Comparison of ENCODE assay signal across 27 cellular contexts in the genomic region with DNA sequence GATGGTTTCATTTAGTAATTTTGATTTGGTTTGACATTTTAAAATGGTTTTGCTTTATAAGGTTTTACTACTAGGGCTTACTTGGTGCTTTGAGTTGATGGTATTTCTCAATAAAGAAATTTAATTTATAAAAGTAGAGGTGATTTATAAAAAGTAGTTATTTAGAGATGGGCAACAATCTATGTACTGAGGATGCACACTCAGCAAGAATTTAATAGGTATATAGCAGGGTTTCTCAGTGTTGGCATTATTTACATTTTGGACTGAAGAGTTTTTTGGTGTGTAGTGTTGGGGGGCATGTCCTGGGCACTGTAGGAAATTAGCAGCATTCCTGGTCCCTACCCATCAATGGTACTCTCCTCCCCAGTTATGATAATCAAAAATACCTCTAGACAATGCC.
"Had no signal": no experiment of that assay in that cellular context is flagged by ENCODE, and none has a peak within 500 bp of the region (broad histone marks: within the 10 kb centered on the region; RNA-seq: fewer than 3 reads in every experiment).

No MANE protein-coding gene starts in this region.

- H3K9me3 Mint-ChIP-seq: effector memory CD8-positive, alpha-beta T cell; immature natural killer cell; natural killer cell; stimulated activated naive B cell treated with anti-CD40 and anti-IgM and Interleukin-4, amounts not matched to agents 10 μg/mL and 1 μg/mL and 100 μg/mL, for 72 hours; stimulated activated naive CD8-positive, alpha-beta T cell treated with anti-CD3 and anti-CD28 coated beads, Interleukin-15, Interleukin-2, amounts not matched to agents 100 ng/mL and 50 ng/mL, for 24 hours had no signal

- H2AFZ ChIP-seq: hepatocyte had no signal

- H3K4me2 ChIP-seq: hepatocyte had no signal

- DNase-seq: cortex of kidney; effector memory CD8-positive, alpha-beta T cell; erythroblast; foreskin fibroblast; heart left ventricle; immature natural killer cell; left ventricle myocardium superior; lower lobe of right lung; natural killer cell; occipital lobe; ovary; posterior cingulate gyrus; psoas muscle; right cardiac atrium; spleen; stimulated activated CD4-positive, alpha-beta T cell treated with anti-CD3 and anti-CD28 coated beads, Interleukin-2, amount 100 ng/mL, for 48 hours; stimulated activated naive B cell treated with anti-CD40 and anti-IgM and Interleukin-4, amounts not matched to agents 10 μg/mL and 1 μg/mL and 100 μg/mL, for 72 hours; upper lobe of left lung had no signal

- H3K9me3 ChIP-seq: gastroesophageal sphincter, heart left ventricle, lower lobe of right lung, ovary, psoas muscle, spleen, thoracic aorta, tibial nerve, upper lobe of left lung had no signal

- H3K36me3 ChIP-seq: ovary, thoracic aorta had no signal

- H3K27ac Mint-ChIP-seq: effector memory CD8-positive, alpha-beta T cell; natural killer cell; stimulated activated naive B cell treated with anti-CD40 and anti-IgM and Interleukin-4, amounts not matched to agents 10 μg/mL and 1 μg/mL and 100 μg/mL, for 72 hours; stimulated activated naive CD8-positive, alpha-beta T cell treated with anti-CD3 and anti-CD28 coated beads, Interleukin-15, Interleukin-2, amounts not matched to agents 100 ng/mL and 50 ng/mL, for 24 hours had no signal

- ATAC-seq: effector memory CD8-positive, alpha-beta T cell; gastroesophageal sphincter; heart left ventricle; left ventricle myocardium superior; lower lobe of right lung; natural killer cell; psoas muscle; right cardiac atrium had no signal

- H3K4me3 Mint-ChIP-seq: effector memory CD8-positive, alpha-beta T cell; immature natural killer cell; natural killer cell; stimulated activated naive B cell treated with anti-CD40 and anti-IgM and Interleukin-4, amounts not matched to agents 10 μg/mL and 1 μg/mL and 100 μg/mL, for 72 hours; stimulated activated naive CD8-positive, alpha-beta T cell treated with anti-CD3 and anti-CD28 coated beads, Interleukin-15, Interleukin-2, amounts not matched to agents 100 ng/mL and 50 ng/mL, for 24 hours had no signal

- H3K27ac ChIP-seq: gastroesophageal sphincter, heart left ventricle, hepatocyte, lower lobe of right lung, ovary, psoas muscle, skin epidermis, spleen, thoracic aorta, tibial nerve, upper lobe of left lung had no signal

- H3K27me3 ChIP-seq: gastroesophageal sphincter, heart left ventricle, hepatocyte, ovary, spleen, tibial nerve, upper lobe of left lung had no signal

- H3K4me3 ChIP-seq: gastroesophageal sphincter, heart left ventricle, hepatocyte, lower lobe of right lung, ovary, psoas muscle, skin epidermis, spleen, thoracic aorta, tibial nerve, upper lobe of left lung had no signal

- FAIRE-seq: endometrium, keratinocyte, urothelium cell line had no signal

- H3K27me3 Mint-ChIP-seq: effector memory CD8-positive, alpha-beta T cell; stimulated activated naive B cell treated with anti-CD40 and anti-IgM and Interleukin-4, amounts not matched to agents 10 μg/mL and 1 μg/mL and 100 μg/mL, for 72 hours; stimulated activated naive CD8-positive, alpha-beta T cell treated with anti-CD3 and anti-CD28 coated beads, Interleukin-15, Interleukin-2, amounts not matched to agents 100 ng/mL and 50 ng/mL, for 24 hours had no signal

- H3K4me1 ChIP-seq: gastroesophageal sphincter, lower lobe of right lung, tibial nerve, upper lobe of left lung had no signal
